ENCODE assay signal across 3 cellular contexts in the genomic region with DNA sequence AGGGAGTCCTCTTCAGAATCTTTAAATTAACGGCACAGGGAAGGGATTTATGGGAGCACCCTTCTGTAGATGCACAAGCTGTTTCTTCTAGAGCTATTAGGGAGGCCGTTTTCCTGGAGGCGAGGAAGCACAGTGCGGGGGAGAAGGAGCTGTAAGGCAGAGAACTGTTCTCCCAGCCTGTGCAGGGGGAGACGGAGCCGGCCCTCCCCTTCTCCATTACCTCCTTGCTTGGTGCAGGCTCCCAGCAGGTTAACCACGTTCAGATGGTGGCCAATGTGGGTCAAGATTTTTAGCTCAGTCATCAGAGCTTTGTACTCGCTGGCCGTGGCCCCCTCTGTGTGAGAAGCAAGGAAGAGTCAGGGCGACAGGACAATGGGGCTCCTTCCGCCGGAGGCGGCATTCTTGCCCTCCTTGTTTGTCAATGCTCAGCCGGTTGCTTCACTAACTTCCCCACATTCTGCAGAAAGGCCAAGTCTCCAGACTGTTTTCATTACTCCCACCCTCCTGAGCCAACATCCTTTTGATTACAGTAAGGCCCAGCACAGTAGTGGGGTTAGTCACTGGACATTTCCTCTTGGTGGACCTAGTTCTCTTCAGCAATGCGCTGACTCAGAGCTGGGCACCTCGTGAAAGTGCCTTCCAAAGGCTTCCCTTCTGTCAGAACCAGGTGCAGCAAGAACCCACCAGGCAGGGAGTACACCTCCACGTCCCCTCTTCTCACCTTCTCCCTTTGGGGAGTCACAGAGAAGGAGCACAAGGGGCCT.
A peak's percentile ranks its signal among the peaks of the same experiment; 100 is the strongest.
TF ChIP-seq lines count a peak whose summit lies in the region.

No MANE protein-coding gene starts in this region.

TF ChIP-seq in liver, 16 proteins besides CTCF, POLR2A, EP300 and RAD21 (continued from another document):
- TF ChIP-seq, protein P1, sequence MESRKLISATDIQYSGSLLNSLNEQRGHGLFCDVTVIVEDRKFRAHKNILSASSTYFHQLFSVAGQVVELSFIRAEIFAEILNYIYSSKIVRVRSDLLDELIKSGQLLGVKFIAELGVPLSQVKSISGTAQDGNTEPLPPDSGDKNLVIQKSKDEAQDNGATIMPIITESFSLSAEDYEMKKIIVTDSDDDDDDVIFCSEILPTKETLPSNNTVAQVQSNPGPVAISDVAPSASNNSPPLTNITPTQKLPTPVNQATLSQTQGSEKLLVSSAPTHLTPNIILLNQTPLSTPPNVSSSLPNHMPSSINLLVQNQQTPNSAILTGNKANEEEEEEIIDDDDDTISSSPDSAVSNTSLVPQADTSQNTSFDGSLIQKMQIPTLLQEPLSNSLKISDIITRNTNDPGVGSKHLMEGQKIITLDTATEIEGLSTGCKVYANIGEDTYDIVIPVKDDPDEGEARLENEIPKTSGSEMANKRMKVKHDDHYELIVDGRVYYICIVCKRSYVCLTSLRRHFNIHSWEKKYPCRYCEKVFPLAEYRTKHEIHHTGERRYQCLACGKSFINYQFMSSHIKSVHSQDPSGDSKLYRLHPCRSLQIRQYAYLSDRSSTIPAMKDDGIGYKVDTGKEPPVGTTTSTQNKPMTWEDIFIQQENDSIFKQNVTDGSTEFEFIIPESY (IDR thresholded peaks at IDR 0.05), result no peak
- no peak for TF ChIP-seq RXRA (IDR thresholded peaks at IDR 0.05)
- peak; percentile 44 for TF ChIP-seq NR2F2 (IDR thresholded peaks at IDR 0.05)
- TF ChIP-seq, protein P2, sequence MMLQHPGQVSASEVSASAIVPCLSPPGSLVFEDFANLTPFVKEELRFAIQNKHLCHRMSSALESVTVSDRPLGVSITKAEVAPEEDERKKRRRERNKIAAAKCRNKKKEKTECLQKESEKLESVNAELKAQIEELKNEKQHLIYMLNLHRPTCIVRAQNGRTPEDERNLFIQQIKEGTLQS (IDR thresholded peaks at IDR 0.05), result no peak

TF ChIP-seq in HepG2, 621 proteins besides CTCF, POLR2A, EP300 and RAD21 (continued from another document):
- no peak for TF ChIP-seq ZMYM3 (CRISPR knock-in tag; IDR thresholded peaks at IDR 0.05)
- no peak for TF ChIP-seq SP5 (CRISPR knock-in tag; IDR thresholded peaks at IDR 0.05; ENCODE audit: borderline replicate concordance, low read depth)
- no peak for TF ChIP-seq HNF4A (CRISPR knock-in tag; IDR thresholded peaks at IDR 0.05)
- TF ChIP-seq, protein P3, sequence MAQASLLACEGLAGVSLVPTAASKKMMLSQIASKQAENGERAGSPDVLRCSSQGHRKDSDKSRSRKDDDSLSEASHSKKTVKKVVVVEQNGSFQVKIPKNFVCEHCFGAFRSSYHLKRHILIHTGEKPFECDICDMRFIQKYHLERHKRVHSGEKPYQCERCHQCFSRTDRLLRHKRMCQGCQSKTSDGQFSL (CRISPR knock-in tag; IDR thresholded peaks at IDR 0.05), result no peak
- TF ChIP-seq, protein P4, sequence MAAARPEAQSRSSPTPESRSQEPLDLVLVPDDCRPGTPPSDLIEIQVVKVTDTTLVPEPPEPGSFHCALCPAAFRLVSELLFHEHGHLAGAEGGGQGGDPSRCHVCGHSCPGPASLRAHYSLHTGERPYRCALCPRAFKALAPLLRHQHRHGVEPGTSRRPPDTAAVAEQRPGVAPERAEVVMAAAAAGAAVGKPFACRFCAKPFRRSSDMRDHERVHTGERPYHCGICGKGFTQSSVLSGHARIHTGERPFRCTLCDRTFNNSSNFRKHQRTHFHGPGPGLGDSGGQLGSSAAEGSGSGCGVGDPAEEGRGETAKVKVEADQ (CRISPR knock-in tag; IDR thresholded peaks at IDR 0.05; ENCODE audit: borderline replicate concordance), result no peak
- TF ChIP-seq THAP11 (CRISPR knock-in tag; IDR thresholded peaks at IDR 0.05), result no peak
- TF ChIP-seq, protein P5, sequence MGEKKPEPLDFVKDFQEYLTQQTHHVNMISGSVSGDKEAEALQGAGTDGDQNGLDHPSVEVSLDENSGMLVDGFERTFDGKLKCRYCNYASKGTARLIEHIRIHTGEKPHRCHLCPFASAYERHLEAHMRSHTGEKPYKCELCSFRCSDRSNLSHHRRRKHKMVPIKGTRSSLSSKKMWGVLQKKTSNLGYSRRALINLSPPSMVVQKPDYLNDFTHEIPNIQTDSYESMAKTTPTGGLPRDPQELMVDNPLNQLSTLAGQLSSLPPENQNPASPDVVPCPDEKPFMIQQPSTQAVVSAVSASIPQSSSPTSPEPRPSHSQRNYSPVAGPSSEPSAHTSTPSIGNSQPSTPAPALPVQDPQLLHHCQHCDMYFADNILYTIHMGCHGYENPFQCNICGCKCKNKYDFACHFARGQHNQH (CRISPR knock-in tag; IDR thresholded peaks at IDR 0.05), result no peak
- no peak for TF ChIP-seq ZNF790 (CRISPR knock-in tag; IDR thresholded peaks at IDR 0.05; ENCODE audit: borderline replicate concordance)

TF ChIP-seq in endothelial cell of umbilical vein, 7 proteins besides CTCF, POLR2A, EP300 and RAD21:
- TF ChIP-seq JUN (IDR thresholded peaks at IDR 0.05; ENCODE audit: borderline replicate concordance, insufficient read depth, insufficient read length, low read depth) (peak; percentile 92), GATA2 (IDR thresholded peaks at IDR 0.05; ENCODE audit: insufficient read depth, insufficient read length, low read depth, low read length) (peak; percentile 92), FOS (IDR thresholded peaks at IDR 0.05; ENCODE audit: borderline replicate concordance, insufficient read depth, low read length) (peak; percentile 98), POLR2AphosphoS5 (IDR thresholded peaks at IDR 0.05; ENCODE audit: insufficient read depth, low read depth, low read length) (peak; percentile 88), EZH2 (IDR thresholded peaks at IDR 0.05; ENCODE audit: borderline replicate concordance, low read depth, low read length, severe bottlenecking) (no peak), MYC (IDR thresholded peaks at IDR 0.05; ENCODE audit: low read depth, low read length) (peak; percentile 20)
- TF ChIP-seq, protein P6, sequence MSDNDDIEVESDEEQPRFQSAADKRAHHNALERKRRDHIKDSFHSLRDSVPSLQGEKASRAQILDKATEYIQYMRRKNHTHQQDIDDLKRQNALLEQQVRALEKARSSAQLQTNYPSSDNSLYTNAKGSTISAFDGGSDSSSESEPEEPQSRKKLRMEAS (IDR thresholded peaks at IDR 0.05; ENCODE audit: insufficient read depth, insufficient read length), result no peak
